In the genomic region with DNA sequence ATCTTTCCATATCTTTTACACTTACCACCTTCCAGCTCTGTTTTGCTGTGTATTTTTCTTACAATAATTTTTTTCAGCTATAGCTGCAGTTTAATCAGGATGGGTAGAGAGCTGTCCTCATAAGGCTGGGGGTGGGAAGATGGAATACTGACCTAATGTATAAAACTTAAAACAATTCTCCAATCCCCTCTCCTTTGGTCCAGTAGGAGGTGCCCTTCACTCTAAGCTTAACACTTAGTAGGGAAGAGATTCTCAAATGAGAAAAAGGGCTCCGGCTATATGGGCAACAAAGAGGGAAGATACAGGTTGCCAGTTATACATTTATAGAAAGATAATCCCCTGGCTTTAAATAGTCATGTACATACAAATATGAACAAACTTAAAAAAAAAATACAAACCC, we compare ENCODE assay signal across 14 cellular contexts. TPM values are rescaled to one million over a fixed set of nuclear protein-coding genes. Genes with fewer than 3 reads are reported as not detected.
A peak's percentile ranks its signal among the peaks of the same experiment; 100 is the strongest.
DNase-seq lines count a peak whose midpoint lies in the region; ATAC-seq and TF ChIP-seq lines count a peak whose summit lies in the region.
"Had no signal": no experiment of that assay in that cellular context is flagged by ENCODE, and none has a peak within 500 bp of the region (broad histone marks: within the 10 kb centered on the region; RNA-seq: fewer than 3 reads in every experiment).

No MANE protein-coding gene starts in this region.

- BruUV-seq in A673 (replicated peaks; lab: Mats Ljungman, UMichigan): TSS peak; percentile 19
- BruUV-seq in Panc1 (replicated peaks; lab: Mats Ljungman, UMichigan): no TSS peak

- TF ChIP-seq EP300 in upper lobe of left lung (IDR thresholded peaks at IDR 0.05): no peak

- intact Hi-C loops in A673 (cut with micrococcal nuclease; ENCODE audit: unreplicated experiment): no loop called here
- intact Hi-C loops in Panc1 (cut with micrococcal nuclease; ENCODE audit: unreplicated experiment): no loop called here

- H3K27ac ChIP-seq in A673 (ENCODE audit: low read depth, low read length, poor library complexity, severe bottlenecking) (no peak overlapping the region), Panc1 (ENCODE audit: low read length) (no peak overlapping the region), upper lobe of left lung (no peak overlapping the region)
- H3K27ac ChIP-seq: skin epidermis had no signal

- peaks cover 12% of the 10 kb centered on the region for H3K4me1 ChIP-seq in A673 (ENCODE audit: insufficient read depth, low read length, poor library complexity, severe bottlenecking)
- H3K4me1 ChIP-seq in Panc1 (ENCODE audit: control insufficient read depth, insufficient read depth, low read length): peaks cover 13% of the 10 kb centered on the region
- peaks cover 18 to 38% (median 29%) of the 10 kb centered on the region in 4 donors for H3K4me1 ChIP-seq in upper lobe of left lung

- 97% methylated on average over 1 of the region's 1 CpG for WGBS in upper lobe of left lung, 2 donors

- TF ChIP-seq CTCF in A673 (conservative IDR thresholded peaks at IDR 0.05; ENCODE audit: low read depth, low read length) (peak; percentile 39), GM10248 (IDR thresholded peaks at IDR 0.05; ENCODE audit: control extremely low read depth, extremely low read depth, low read depth, missing control alignments) (peak; percentile 15), Panc1 (IDR thresholded peaks at IDR 0.05) (peak; percentile 51), upper lobe of left lung (IDR thresholded peaks at IDR 0.05) (no peak)

- TF ChIP-seq POLR2A in erythroblast (IDR thresholded peaks at IDR 0.05; ENCODE audit: low read length) (peak; percentile 2), upper lobe of left lung (IDR thresholded peaks at IDR 0.05) (no peak)

- H3K27me3 ChIP-seq in A673 (replicated peaks; ENCODE audit: insufficient read depth, low read depth, low read length, poor library complexity): no peaks in the 10 kb centered on the region
- no peaks in the 10 kb centered on the region for H3K27me3 ChIP-seq in Panc1 (ENCODE audit: control insufficient read depth, insufficient read depth, low read length)
- no peaks in the 10 kb centered on the region for H3K27me3 ChIP-seq in upper lobe of left lung

- in situ Hi-C loops in Panc1 (cut with HindIII; ENCODE audit: low pct_unique_long_range_greater_than_20kb, low sequenced_read_pairs): no loop called here

- H3K4me3 ChIP-seq in A673 (ENCODE audit: low read depth, low read length, poor library complexity, severe bottlenecking): no peak overlapping the region
- H3K4me3 ChIP-seq in Panc1 (ENCODE audit: low read depth in 2 of 2, low read length in 2 of 2): no peak overlapping the region
- no peak overlapping the region for H3K4me3 ChIP-seq in upper lobe of left lung
- H3K4me3 ChIP-seq: skin epidermis had no signal

- POLR2A ChIA-PET in A673 (lab: Charles Lee; ENCODE audit: low non-redundant PET): no interaction called here
- POLR2A ChIA-PET in GM10248 (lab: Yijun Ruan, JAX): interaction anchor here (0.6 to 3.9 kb wide), 3 partner anchors 9 to 106 kb away, joined by 3 to 41 read pairs (median 3); partner anchors contain the start of gene DNAJC14
- POLR2A ChIA-PET in Panc1 (lab: Charles Lee): interaction anchor here (1.1 kb wide), 1 partner anchor 221 kb away, joined by 3 read pairs; no protein-coding TSS in a partner anchor

- DNase-seq in A673 (ENCODE audit: low spot score): peak; percentile 39
- DNase-seq in GM10248 (ENCODE audit: extremely low spot score): no peak
- no peak for DNase-seq in Panc1 (ENCODE audit: low read depth, low spot score)
- peak in 1 of 2 experiments; percentile 14 for DNase-seq in erythroblast (lab: John Stamatoyannopoulos, UW)
- DNase-seq in NCI-H1048 (lab: John Stamatoyannopoulos, UW): no peak
- DNase-seq in upper lobe of left lung: no peak
- DNase-seq in NCI-H2171 (lab: John Stamatoyannopoulos, UW): no peak
- DNase-seq: activated CD4-positive, alpha-beta T cell treated with anti-CD3 and anti-CD28 coated beads for 4 hours; amygdala; GOT3; NCI-H1436 had no signal

- ATAC-seq in Panc1 (no peak), upper lobe of left lung (ENCODE audit: low FRiP score in 2 of 2) (no peak), HG03135 (IDR thresholded peaks at IDR 0.05; ENCODE audit: unreplicated experiment) (no peak)
- ATAC-seq: Right ventricle myocardium inferior had no signal

- H3K36me3 ChIP-seq in A673 (ENCODE audit: insufficient read depth, low read length, poor library complexity, severe bottlenecking) (peaks cover 52% of the 10 kb centered on the region), Panc1 (ENCODE audit: control insufficient read depth, insufficient read depth, low read length) (peaks cover 30% of the 10 kb centered on the region), upper lobe of left lung (peaks cover 19 to 42% (median 31%) of the 10 kb centered on the region in 4 donors)

- CTCF ChIA-PET in A673 (lab: Charles Lee): no interaction called here
- CTCF ChIA-PET in GM10248 (lab: Yijun Ruan, JAX): interaction anchor here (1.1 to 2.8 kb wide), 6 partner anchors 9 to 107 kb away, joined by 3 to 18 read pairs (median 6); partner anchors contain the start of genes DNAJC14 and PYM1
- CTCF ChIA-PET in Panc1 (lab: Charles Lee): interaction anchor here (0.6 to 0.7 kb wide), 3 partner anchors 33 to 128 kb away, joined by 4 to 6 read pairs (median 5); no protein-coding TSS in a partner anchor

- H3K9me3 ChIP-seq in A673 (ENCODE audit: low read depth, low read length, poor library complexity, severe bottlenecking): no peaks in the 10 kb centered on the region
- H3K9me3 ChIP-seq in Panc1 (ENCODE audit: control insufficient read depth, insufficient read depth, low read depth, low read length): no peaks in the 10 kb centered on the region
- no peaks in the 10 kb centered on the region for H3K9me3 ChIP-seq in upper lobe of left lung

RNA-seq across cellular contexts. Expression of gene ORMDL2, which starts 2.8 kb away (rescaled TPM):
- 32.3 and 35.4 TPM in 2 replicates for total RNA-seq in A673 (2021)
- total RNA-seq in Panc1 (2021; ENCODE audit: unreplicated experiment): 59.6 TPM
- polyA plus RNA-seq in Panc1 (2012; ENCODE audit: insufficient read length): 64.5 TPM
- 10 to 100 TPM in 5 of 6 donors, 1 to 10 TPM in 1; 9.4 to 62.9 (median 20.2) TPM for total RNA-seq in upper lobe of left lung

RNA-seq across cellular contexts. Expression of gene SARNP, which starts 3.2 kb away (rescaled TPM):
- total RNA-seq in A673 (2021): 104 and 115 TPM in 2 replicates
- total RNA-seq in Panc1 (2021; ENCODE audit: unreplicated experiment): 69.3 TPM
- 51.9 TPM for polyA plus RNA-seq in Panc1 (2012; ENCODE audit: insufficient read length)
- total RNA-seq in upper lobe of left lung: 10 to 100 TPM; 39.1 to 69.3 (median 54.9) TPM

RNA-seq across cellular contexts. Expression of gene DNAJC14, which starts 8.7 kb away (rescaled TPM):
- total RNA-seq in A673 (2021) (44.5 and 44.8 TPM in 2 replicates), Panc1 (2021; ENCODE audit: unreplicated experiment) (51.9 TPM), upper lobe of left lung (10 to 100 TPM; 22.0 to 40.3 (median 33.6) TPM)
- polyA plus RNA-seq in Panc1 (2012; ENCODE audit: insufficient read length): 33.6 TPM

RNA-seq across cellular contexts. Expression of gene MMP19, which starts 22.1 kb away (rescaled TPM):
- 2.2 and 2.3 TPM in 2 replicates for total RNA-seq in A673 (2021)
- 0.05 TPM for total RNA-seq in Panc1 (2021; ENCODE audit: unreplicated experiment)
- polyA plus RNA-seq in Panc1 (2012; ENCODE audit: insufficient read length): not detected
- total RNA-seq in upper lobe of left lung: 100 to 1,000 TPM in 1 of 6 donors, 10 to 100 TPM in 5; 13.6 to 122 (median 42.3) TPM

Comparison
In these comparisons a context has a peak if more than half of its experiments do, and no peak if none do; other contexts are left out.
1. CTCF ChIP-seq: peak in A673 (single experiment), GM10248 (single experiment) and Panc1 (single experiment); none in upper lobe of left lung (0 of 6).